ENCODE assay signal across 1 cellular context in the genomic region with DNA sequence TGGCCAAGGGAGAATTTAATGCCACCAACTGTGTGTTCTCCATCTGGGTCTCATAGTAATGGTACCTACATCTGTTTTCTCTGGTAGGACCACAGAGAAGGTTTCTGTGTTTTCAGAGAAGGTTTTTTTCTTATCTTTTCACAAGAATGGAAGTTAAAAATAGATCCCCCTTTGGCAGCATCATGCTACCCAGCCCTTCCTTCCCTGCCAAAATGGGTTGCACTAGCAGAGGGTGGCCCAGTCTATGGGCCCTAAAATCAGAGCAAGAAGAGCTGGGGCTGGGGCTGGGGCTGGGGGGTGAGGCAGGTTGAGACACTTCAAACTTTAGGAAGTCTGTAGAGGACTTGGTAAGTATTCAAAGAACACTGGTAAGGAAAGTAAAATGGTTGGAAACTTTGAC.
TF ChIP-seq lines count a peak whose summit lies in the region.

No MANE protein-coding gene starts in this region.

TF ChIP-seq in GM23338, 12 proteins besides CTCF, POLR2A, EP300 and RAD21 (continued from another document):
- TF ChIP-seq, protein P1, sequence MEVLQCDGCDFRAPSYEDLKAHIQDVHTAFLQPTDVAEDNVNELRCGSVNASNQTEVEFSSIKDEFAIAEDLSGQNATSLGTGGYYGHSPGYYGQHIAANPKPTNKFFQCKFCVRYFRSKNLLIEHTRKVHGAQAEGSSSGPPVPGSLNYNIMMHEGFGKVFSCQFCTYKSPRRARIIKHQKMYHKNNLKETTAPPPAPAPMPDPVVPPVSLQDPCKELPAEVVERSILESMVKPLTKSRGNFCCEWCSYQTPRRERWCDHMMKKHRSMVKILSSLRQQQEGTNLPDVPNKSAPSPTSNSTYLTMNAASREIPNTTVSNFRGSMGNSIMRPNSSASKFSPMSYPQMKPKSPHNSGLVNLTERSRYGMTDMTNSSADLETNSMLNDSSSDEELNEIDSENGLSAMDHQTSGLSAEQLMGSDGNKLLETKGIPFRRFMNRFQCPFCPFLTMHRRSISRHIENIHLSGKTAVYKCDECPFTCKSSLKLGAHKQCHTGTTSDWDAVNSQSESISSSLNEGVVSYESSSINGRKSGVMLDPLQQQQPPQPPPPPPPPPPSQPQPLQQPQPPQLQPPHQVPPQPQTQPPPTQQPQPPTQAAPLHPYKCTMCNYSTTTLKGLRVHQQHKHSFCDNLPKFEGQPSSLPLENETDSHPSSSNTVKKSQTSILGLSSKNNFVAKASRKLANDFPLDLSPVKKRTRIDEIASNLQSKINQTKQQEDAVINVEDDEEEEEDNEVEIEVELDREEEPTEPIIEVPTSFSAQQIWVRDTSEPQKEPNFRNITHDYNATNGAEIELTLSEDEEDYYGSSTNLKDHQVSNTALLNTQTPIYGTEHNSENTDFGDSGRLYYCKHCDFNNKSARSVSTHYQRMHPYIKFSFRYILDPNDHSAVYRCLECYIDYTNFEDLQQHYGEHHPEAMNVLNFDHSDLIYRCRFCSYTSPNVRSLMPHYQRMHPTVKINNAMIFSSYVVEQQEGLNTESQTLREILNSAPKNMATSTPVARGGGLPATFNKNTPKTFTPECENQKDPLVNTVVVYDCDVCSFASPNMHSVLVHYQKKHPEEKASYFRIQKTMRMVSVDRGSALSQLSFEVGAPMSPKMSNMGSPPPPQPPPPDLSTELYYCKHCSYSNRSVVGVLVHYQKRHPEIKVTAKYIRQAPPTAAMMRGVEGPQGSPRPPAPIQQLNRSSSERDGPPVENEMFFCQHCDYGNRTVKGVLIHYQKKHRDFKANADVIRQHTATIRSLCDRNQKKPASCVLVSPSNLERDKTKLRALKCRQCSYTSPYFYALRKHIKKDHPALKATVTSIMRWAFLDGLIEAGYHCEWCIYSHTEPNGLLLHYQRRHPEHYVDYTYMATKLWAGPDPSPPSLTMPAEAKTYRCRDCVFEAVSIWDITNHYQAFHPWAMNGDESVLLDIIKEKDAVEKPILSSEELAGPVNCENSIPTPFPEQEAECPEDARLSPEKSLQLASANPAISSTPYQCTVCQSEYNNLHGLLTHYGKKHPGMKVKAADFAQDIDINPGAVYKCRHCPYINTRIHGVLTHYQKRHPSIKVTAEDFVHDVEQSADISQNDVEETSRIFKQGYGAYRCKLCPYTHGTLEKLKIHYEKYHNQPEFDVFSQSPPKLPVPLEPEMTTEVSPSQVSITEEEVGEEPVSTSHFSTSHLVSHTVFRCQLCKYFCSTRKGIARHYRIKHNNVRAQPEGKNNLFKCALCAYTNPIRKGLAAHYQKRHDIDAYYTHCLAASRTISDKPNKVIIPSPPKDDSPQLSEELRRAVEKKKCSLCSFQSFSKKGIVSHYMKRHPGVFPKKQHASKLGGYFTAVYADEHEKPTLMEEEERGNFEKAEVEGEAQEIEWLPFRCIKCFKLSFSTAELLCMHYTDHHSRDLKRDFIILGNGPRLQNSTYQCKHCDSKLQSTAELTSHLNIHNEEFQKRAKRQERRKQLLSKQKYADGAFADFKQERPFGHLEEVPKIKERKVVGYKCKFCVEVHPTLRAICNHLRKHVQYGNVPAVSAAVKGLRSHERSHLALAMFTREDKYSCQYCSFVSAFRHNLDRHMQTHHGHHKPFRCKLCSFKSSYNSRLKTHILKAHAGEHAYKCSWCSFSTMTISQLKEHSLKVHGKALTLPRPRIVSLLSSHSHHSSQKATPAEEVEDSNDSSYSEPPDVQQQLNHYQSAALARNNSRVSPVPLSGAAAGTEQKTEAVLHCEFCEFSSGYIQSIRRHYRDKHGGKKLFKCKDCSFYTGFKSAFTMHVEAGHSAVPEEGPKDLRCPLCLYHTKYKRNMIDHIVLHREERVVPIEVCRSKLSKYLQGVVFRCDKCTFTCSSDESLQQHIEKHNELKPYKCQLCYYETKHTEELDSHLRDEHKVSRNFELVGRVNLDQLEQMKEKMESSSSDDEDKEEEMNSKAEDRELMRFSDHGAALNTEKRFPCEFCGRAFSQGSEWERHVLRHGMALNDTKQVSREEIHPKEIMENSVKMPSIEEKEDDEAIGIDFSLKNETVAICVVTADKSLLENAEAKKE (CRISPR knock-in tag; IDR thresholded peaks at IDR 0.05) = no peak
- TF ChIP-seq, protein P2, sequence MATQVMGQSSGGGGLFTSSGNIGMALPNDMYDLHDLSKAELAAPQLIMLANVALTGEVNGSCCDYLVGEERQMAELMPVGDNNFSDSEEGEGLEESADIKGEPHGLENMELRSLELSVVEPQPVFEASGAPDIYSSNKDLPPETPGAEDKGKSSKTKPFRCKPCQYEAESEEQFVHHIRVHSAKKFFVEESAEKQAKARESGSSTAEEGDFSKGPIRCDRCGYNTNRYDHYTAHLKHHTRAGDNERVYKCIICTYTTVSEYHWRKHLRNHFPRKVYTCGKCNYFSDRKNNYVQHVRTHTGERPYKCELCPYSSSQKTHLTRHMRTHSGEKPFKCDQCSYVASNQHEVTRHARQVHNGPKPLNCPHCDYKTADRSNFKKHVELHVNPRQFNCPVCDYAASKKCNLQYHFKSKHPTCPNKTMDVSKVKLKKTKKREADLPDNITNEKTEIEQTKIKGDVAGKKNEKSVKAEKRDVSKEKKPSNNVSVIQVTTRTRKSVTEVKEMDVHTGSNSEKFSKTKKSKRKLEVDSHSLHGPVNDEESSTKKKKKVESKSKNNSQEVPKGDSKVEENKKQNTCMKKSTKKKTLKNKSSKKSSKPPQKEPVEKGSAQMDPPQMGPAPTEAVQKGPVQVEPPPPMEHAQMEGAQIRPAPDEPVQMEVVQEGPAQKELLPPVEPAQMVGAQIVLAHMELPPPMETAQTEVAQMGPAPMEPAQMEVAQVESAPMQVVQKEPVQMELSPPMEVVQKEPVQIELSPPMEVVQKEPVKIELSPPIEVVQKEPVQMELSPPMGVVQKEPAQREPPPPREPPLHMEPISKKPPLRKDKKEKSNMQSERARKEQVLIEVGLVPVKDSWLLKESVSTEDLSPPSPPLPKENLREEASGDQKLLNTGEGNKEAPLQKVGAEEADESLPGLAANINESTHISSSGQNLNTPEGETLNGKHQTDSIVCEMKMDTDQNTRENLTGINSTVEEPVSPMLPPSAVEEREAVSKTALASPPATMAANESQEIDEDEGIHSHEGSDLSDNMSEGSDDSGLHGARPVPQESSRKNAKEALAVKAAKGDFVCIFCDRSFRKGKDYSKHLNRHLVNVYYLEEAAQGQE (IDR thresholded peaks at IDR 0.05; ENCODE audit: unreplicated experiment) = no peak
